22 cellular contexts compared by ENCODE assay signal in the genomic region with DNA sequence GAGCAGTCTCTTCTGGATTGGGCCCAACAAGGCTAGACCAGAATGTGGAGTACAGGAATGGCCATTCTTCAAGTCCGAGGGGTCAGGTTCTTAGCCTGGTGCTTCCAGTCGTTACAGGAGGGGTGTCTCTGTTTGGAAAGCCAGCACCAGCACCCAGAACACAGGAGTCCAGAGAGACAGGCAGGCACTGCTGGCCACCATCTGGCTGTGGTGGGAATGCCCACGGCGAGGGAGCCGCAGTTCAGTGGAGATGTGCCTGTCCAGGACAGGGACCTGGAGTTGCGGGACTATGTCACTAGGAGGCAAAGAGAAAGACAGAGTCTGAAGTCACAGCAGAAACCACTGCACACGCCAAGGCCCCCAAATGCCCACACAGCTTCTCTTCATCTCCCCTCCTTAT. TPM values are rescaled to one million over a fixed set of nuclear protein-coding genes. Genes with fewer than 3 reads are reported as not detected.
DNase-seq lines count a peak whose midpoint lies in the region; ATAC-seq, FAIRE-seq and TF ChIP-seq lines count a peak whose summit lies in the region.
"Had no signal": no experiment of that assay in that cellular context is flagged by ENCODE, and none has a peak within 500 bp of the region (broad histone marks: within the 10 kb centered on the region; RNA-seq: fewer than 3 reads in every experiment).

No MANE protein-coding gene starts in this region.

- no peaks in the 10 kb centered on the region for H3F3A ChIP-seq in SK-N-SH (replicated peaks; ENCODE audit: insufficient read depth)

- H3K79me2 ChIP-seq in HCT116 (ENCODE audit: insufficient read depth, low read length), result no peaks in the 10 kb centered on the region
- no peaks in the 10 kb centered on the region for H3K79me2 ChIP-seq in K562 (ENCODE audit: control insufficient read depth, insufficient read depth, low read length)
- no peaks in the 10 kb centered on the region for H3K79me2 ChIP-seq in SK-N-SH (ENCODE audit: insufficient read depth)

- H2AFZ ChIP-seq in HCT116 (ENCODE audit: low read depth, low read length, poor library complexity, severe bottlenecking), result no peak overlapping the region
- no peak overlapping the region for H2AFZ ChIP-seq in K562 (ENCODE audit: low read depth, low read length)
- H2AFZ ChIP-seq in SK-N-SH (ENCODE audit: low read depth), result no peak overlapping the region

- RAD21 ChIA-PET in HCT116 (lab: Charles Lee; ENCODE audit: low non-redundant PET in 1 of 2, low total read pairs in 2 of 2, uncharacterized antibody in 2 of 2, unreplicated experiment in 2 of 2), result no interaction called here

- no peak for TF ChIP-seq EP300 in K562 (IDR thresholded peaks at IDR 0.05; ENCODE audit: low read length)
- TF ChIP-seq EP300 in SK-N-SH (IDR thresholded peaks at IDR 0.05; ENCODE audit: borderline replicate concordance in 1 of 2, low read depth in 1 of 2, low read length in 1 of 2), result no peak

- H3K27ac Mint-ChIP-seq in activated naive CD8-positive, alpha-beta T cell, result peak overlapping the region; percentile 61
- H3K27ac Mint-ChIP-seq in activated naive CD8-positive, alpha-beta T cell treated with anti-CD3 and anti-CD28 coated beads, Interleukin-2, amount 50 U/mL, for 24 hours, result no peak overlapping the region
- H3K27ac Mint-ChIP-seq in osteocyte (ENCODE audit: unreplicated experiment), result no peak overlapping the region

- H3K4me3 ChIP-seq in HCT116 (replicated peaks in 1 of 2; ENCODE audit: low read depth in 1 of 2, low read length in 2 of 2) (no peak overlapping the region), K562 (no peak overlapping the region), WERI-Rb-1 (ENCODE audit: low read depth, low read length) (no peak overlapping the region), SK-N-SH (ENCODE audit: low read depth in 2 of 2, low read length in 1 of 2) (no peak overlapping the region)
- H3K4me3 ChIP-seq: MG63 had no signal

- TF ChIP-seq RAD21 in HCT116 (IDR thresholded peaks at IDR 0.05; ENCODE audit: low read depth) (no peak), K562 (CRISPR knock-in tag; conservative IDR thresholded peaks at IDR 0.05 in 1 of 2, IDR thresholded peaks at IDR 0.05 in 1 of 2) (no peak), SK-N-SH (IDR thresholded peaks at IDR 0.05; ENCODE audit: low read length) (no peak)

- FAIRE-seq in K562 (lab: Jason Lieb, UNC), result no peak
- FAIRE-seq: GM19239, H1 had no signal

- intact Hi-C loops in HCT116 (cut with micrococcal nuclease) (no loop called here), K562 (cut with micrococcal nuclease) (no loop called here)

- H3K4me1 ChIP-seq in HCT116 (ENCODE audit: control insufficient read depth in 1 of 2, insufficient read depth in 2 of 2, low read length in 2 of 2) (no peaks in the 10 kb centered on the region), K562 (replicated peaks in 1 of 2; ENCODE audit: control insufficient read depth in 2 of 2, insufficient read depth in 2 of 2, low read length in 2 of 2) (peaks cover 0 to 3% of the 10 kb centered on the region in 2 experiments; a peak in 1 of 5 replicates), SK-N-SH (ENCODE audit: control insufficient read depth in 1 of 2, insufficient read depth in 2 of 2, low read depth in 1 of 2, low read length in 1 of 2) (no peaks in the 10 kb centered on the region)

- H3K9me2 ChIP-seq in HCT116 (ENCODE audit: insufficient read depth) (no peaks in the 10 kb centered on the region), SK-N-SH (no peaks in the 10 kb centered on the region)

- POLR2A ChIA-PET in HCT116 (lab: Charles Lee) (no interaction called here), K562 (lab: Yijun Ruan, JAX) (no interaction called here), SK-N-SH (lab: Yijun Ruan, JAX) (no interaction called here)

- in situ Hi-C loops in K562 (cut with MboI), result no loop called here

- H3K36me3 Mint-ChIP-seq in activated naive CD8-positive, alpha-beta T cell, result peaks cover 18% of the 10 kb centered on the region
- H3K36me3 Mint-ChIP-seq in activated naive CD8-positive, alpha-beta T cell treated with anti-CD3 and anti-CD28 coated beads, Interleukin-2, amount 50 U/mL, for 24 hours (ENCODE audit: low read depth), result peaks cover 30% of the 10 kb centered on the region
- H3K36me3 Mint-ChIP-seq in osteocyte (ENCODE audit: unreplicated experiment), result no peaks in the 10 kb centered on the region

- TF ChIP-seq POLR2A in HCT116 (IDR thresholded peaks at IDR 0.05; ENCODE audit: borderline replicate concordance, extremely low read depth, insufficient read depth, insufficient read length) (no peak), K562 (conservative IDR thresholded peaks at IDR 0.05) (no peak)

- peaks cover 68% of the 10 kb centered on the region for H3K4me1 Mint-ChIP-seq in activated naive CD8-positive, alpha-beta T cell (ENCODE audit: low read depth)
- H3K4me1 Mint-ChIP-seq in activated naive CD8-positive, alpha-beta T cell treated with anti-CD3 and anti-CD28 coated beads, Interleukin-2, amount 50 U/mL, for 24 hours, result peaks cover 35% of the 10 kb centered on the region
- H3K4me1 Mint-ChIP-seq in osteocyte (ENCODE audit: unreplicated experiment), result no peaks in the 10 kb centered on the region

- WGBS in K562 (ENCODE audit: insufficient coverage, low coverage, missing lambda C conversion rate), result 3% methylated on average over 7 of the region's 7 CpGs
- 41% methylated on average over 7 of the region's 7 CpGs for WGBS in SK-N-SH (ENCODE audit: low lambda C conversion rate)

- H3K27me3 ChIP-seq in HCT116 (ENCODE audit: insufficient read depth, low read length) (no peaks in the 10 kb centered on the region), K562 (ENCODE audit: control insufficient read depth in 2 of 2, insufficient read depth in 2 of 2, low read length in 2 of 2) (peaks cover 2 to 29% of the 10 kb centered on the region in 2 experiments; a peak in 4 of 5 replicates), WERI-Rb-1 (ENCODE audit: insufficient read depth, low read depth, severe bottlenecking) (no peaks in the 10 kb centered on the region), SK-N-SH (ENCODE audit: insufficient read depth) (peaks cover 18% of the 10 kb centered on the region; the same call in 1 of the 2 replicates)
- H3K27me3 ChIP-seq: MG63 had no signal

- H4K20me1 ChIP-seq in HCT116 (ENCODE audit: insufficient read depth) (no peaks in the 10 kb centered on the region), K562 (replicated peaks; ENCODE audit: control insufficient read depth, insufficient read depth, low read length) (no peaks in the 10 kb centered on the region), SK-N-SH (ENCODE audit: insufficient read depth) (no peaks in the 10 kb centered on the region)

- no peaks in the 10 kb centered on the region for H3K27me3 Mint-ChIP-seq in activated naive CD8-positive, alpha-beta T cell
- H3K27me3 Mint-ChIP-seq in activated naive CD8-positive, alpha-beta T cell treated with anti-CD3 and anti-CD28 coated beads, Interleukin-2, amount 50 U/mL, for 24 hours, result no peaks in the 10 kb centered on the region
- peaks cover 15% of the 10 kb centered on the region for H3K27me3 Mint-ChIP-seq in osteocyte (ENCODE audit: unreplicated experiment)

- H3K9me1 ChIP-seq in K562 (ENCODE audit: control insufficient read depth, insufficient read depth, low read length), result no peaks in the 10 kb centered on the region

- H3K9ac ChIP-seq in HCT116 (ENCODE audit: low read length) (no peak overlapping the region), K562 (ENCODE audit: insufficient read depth in 1 of 2, low read depth in 2 of 2, low read length in 2 of 2) (no peak overlapping the region), SK-N-SH (no peak overlapping the region)

- H3K4me3 Mint-ChIP-seq in activated naive CD8-positive, alpha-beta T cell, result no peak overlapping the region
- H3K4me3 Mint-ChIP-seq in activated naive CD8-positive, alpha-beta T cell treated with anti-CD3 and anti-CD28 coated beads, Interleukin-2, amount 50 U/mL, for 24 hours, result no peak overlapping the region
- H3K4me3 Mint-ChIP-seq in osteocyte (ENCODE audit: unreplicated experiment), result no peak overlapping the region

- H3K9me3 ChIP-seq in HCT116 (ENCODE audit: control insufficient read depth in 1 of 2, insufficient read depth in 1 of 2, low read depth in 1 of 2, low read length in 2 of 2), result no peaks in the 10 kb centered on the region
- no peaks in the 10 kb centered on the region for H3K9me3 ChIP-seq in K562 (replicated peaks; ENCODE audit: control insufficient read depth, insufficient read depth, low read depth, low read length)
- H3K9me3 ChIP-seq in WERI-Rb-1 (ENCODE audit: severe bottlenecking), result no peaks in the 10 kb centered on the region
- H3K9me3 ChIP-seq in SK-N-SH, result no peaks in the 10 kb centered on the region
- H3K9me3 ChIP-seq: MG63 had no signal

- TF ChIP-seq CTCF in HCT116 (IDR thresholded peaks at IDR 0.05 in 2 of 3, conservative IDR thresholded peaks at IDR 0.05 in 1 of 3; ENCODE audit: borderline replicate concordance in 1 of 3, insufficient read depth in 1 of 3, low read depth in 2 of 3, low read length in 2 of 3) (no peak), K562 (IDR thresholded peaks at IDR 0.05 in 2 of 3, conservative IDR thresholded peaks at IDR 0.05 in 1 of 3; ENCODE audit: insufficient read depth in 2 of 3, low read depth in 1 of 3, low read length in 3 of 3) (no peak), osteocyte (IDR thresholded peaks at IDR 0.05) (no peak), WERI-Rb-1 (IDR thresholded peaks at IDR 0.05; ENCODE audit: low read depth, low read length) (no peak), SK-N-SH (IDR thresholded peaks at IDR 0.05) (no peak)

- H3K36me3 ChIP-seq in HCT116 (ENCODE audit: control insufficient read depth in 1 of 2, insufficient read depth in 2 of 2, low read length in 2 of 2) (no peaks in the 10 kb centered on the region), K562 (ENCODE audit: control insufficient read depth, insufficient read depth, low read length) (no peaks in the 10 kb centered on the region), WERI-Rb-1 (no peaks in the 10 kb centered on the region), SK-N-SH (replicated peaks in 1 of 2; ENCODE audit: control insufficient read depth in 1 of 2, insufficient read depth in 2 of 2, low read length in 1 of 2) (no peaks in the 10 kb centered on the region)
- H3K36me3 ChIP-seq: MG63 had no signal

- H3K27ac ChIP-seq in HCT116 (ENCODE audit: low read depth, low read length) (no peak overlapping the region), K562 (ENCODE audit: extremely low read depth, low read depth, low read length) (no peak overlapping the region), WERI-Rb-1 (no peak overlapping the region), SK-N-SH (ENCODE audit: low read depth in 2 of 2, low read length in 1 of 2) (no peak overlapping the region)
- H3K27ac ChIP-seq: C4-2B had no signal

- BruUV-seq in HCT116 (replicated peaks; lab: Mats Ljungman, UMichigan) (no TSS peak), K562 (replicated peaks; lab: Mats Ljungman, UMichigan) (no TSS peak)

- CTCF ChIA-PET in HCT116 (lab: Charles Lee) (no interaction called here), K562 (lab: Yijun Ruan, JAX; ENCODE audit: low intra/inter-chr PET ratio) (no interaction called here), SK-N-SH (lab: Yijun Ruan, JAX) (interaction anchor here (0.9 kb wide), 1 partner anchor 963 kb away, joined by 3 read pairs; no protein-coding TSS in a partner anchor)

- ATAC-seq in activated naive CD8-positive, alpha-beta T cell treated with anti-CD3 and anti-CD28 coated beads, Interleukin-2, amount 50 U/mL, for 24 hours, result no peak
- ATAC-seq in HCT116 (peak; percentile 34; the same call in 1 of the 2 replicates), K562 (peak; percentile 66)
- ATAC-seq: Right ventricle myocardium inferior had no signal

- H3K4me2 ChIP-seq in HCT116 (ENCODE audit: low read length) (no peak overlapping the region), K562 (ENCODE audit: insufficient read depth, low read length) (no peak overlapping the region), SK-N-SH (no peak overlapping the region)

- no peak for DNase-seq in activated naive CD8-positive, alpha-beta T cell treated with anti-CD3 and anti-CD28 coated beads, Interleukin-2, amount 50 U/mL, for 24 hours
- DNase-seq in HCT116 (ENCODE audit: low read depth, low spot score) (no peak), K562 (ENCODE audit: extremely low read depth in 1 of 4, low spot score in 3 of 4) (no peak), osteocyte (ENCODE audit: extremely low spot score, unreplicated experiment) (peak; percentile 80), NCI-H524 (lab: John Stamatoyannopoulos, UW) (no peak), WERI-Rb-1 (no peak), SK-N-SH (no peak)
- DNase-seq: 8988T; EL; GF-D8; MG63; NCI-H1417; NCI-H1694 treated with DMSO at 0.1 percent for 48 hours; NCI-H2107; NCI-H510A; NCI-H774; NK-92 treated with Interleukin-12 subunit alpha and Interleukin-12 subunit beta, amount 100 ng/mL, for 24 hours had no signal

- no peaks in the 10 kb centered on the region for H3K9me3 Mint-ChIP-seq in activated naive CD8-positive, alpha-beta T cell (ENCODE audit: low read depth)
- H3K9me3 Mint-ChIP-seq in activated naive CD8-positive, alpha-beta T cell treated with anti-CD3 and anti-CD28 coated beads, Interleukin-2, amount 50 U/mL, for 24 hours, result no peaks in the 10 kb centered on the region
- no peaks in the 10 kb centered on the region for H3K9me3 Mint-ChIP-seq in osteocyte (ENCODE audit: unreplicated experiment)

RNA-seq across cellular contexts. Expression of a gene that starts 59.1 kb away (rescaled TPM):
- total RNA-seq in HCT116 (2021; ENCODE audit: unreplicated experiment), result 4.6 TPM
- 3.1 and 4.9 TPM in 2 replicates for polyA plus RNA-seq in HCT116 (2012)
- 0.42 TPM in 1 of 2 replicates, not detected in the other for total RNA-seq in K562 (2011; cell fraction: chromatin; rRNA removed; ENCODE audit: low replicate concordance)
- total RNA-seq in K562 (2011; cell fraction: nucleolus; rRNA removed), result 0.17 and 0.79 TPM in 2 replicates
- 0.44 and 0.53 TPM in 2 replicates for total RNA-seq in K562 (2011; cell fraction: nucleoplasm; rRNA removed)
- total RNA-seq in K562 (2014; rRNA removed), result 0.12 and 0.18 TPM in 2 replicates
- total RNA-seq in K562 (2014; rRNA removed; fragmentation: Illumina TruSeq; extraction: Trizol), result 0.16 and 0.25 TPM in 2 replicates
- 0.36 TPM in 1 of 2 replicates, not detected in the other for total RNA-seq in K562 (2015; rRNA removed; fragmentation: Illumina TruSeq; extraction: Trizol)
- total RNA-seq in K562 (2021), result 0.31 and 0.33 TPM in 2 replicates
- 0.14 and 0.45 TPM in 2 replicates for polyA plus RNA-seq in K562 (2011; rRNA removed)
- polyA plus RNA-seq in K562 (2011; cell fraction: cytosol; rRNA removed), result 0.41 and 0.49 TPM in 2 replicates
- 0.36 TPM in 1 of 2 replicates, not detected in the other for polyA plus RNA-seq in K562 (2011; cell fraction: nucleus; rRNA removed)
- polyA plus RNA-seq in K562 (2012), result 0.25 and 0.47 TPM in 2 replicates
- polyA plus RNA-seq in K562 (2014; fragmentation: Illumina TruSeq; extraction: Trizol), result 0.07 TPM in 1 of 2 replicates, not detected in the other
- under 1 TPM; 0.08 to 0.38 TPM for polyA plus RNA-seq in K562 (2014; fragmentation: Nextera tagmentation; extraction: Ambion mirVana)
- polyA plus RNA-seq in K562 (2014; rRNA removed), result 0.09 TPM in 1 of 2 replicates, not detected in the other
- polyA minus RNA-seq in K562 (2011; rRNA and poly(A)+ RNA removed), result 0.42 and 0.95 TPM in 2 replicates
- 0.48 TPM in 1 of 2 replicates, not detected in the other for polyA minus RNA-seq in K562 (2011; cell fraction: cytosol; rRNA and poly(A)+ RNA removed)
- 0.11 and 0.54 TPM in 2 replicates for polyA minus RNA-seq in K562 (2011; cell fraction: nucleus; rRNA and poly(A)+ RNA removed)
- 0.21 and 0.99 TPM in 2 replicates for total RNA-seq in osteocyte
- polyA plus RNA-seq in SK-N-SH (2012; rRNA removed), result 3.0 and 3.8 TPM in 2 replicates
- 2.4 and 3.6 TPM in 2 replicates for polyA plus RNA-seq in SK-N-SH (2012; cell fraction: cytosol; rRNA removed)
- polyA plus RNA-seq in SK-N-SH (2012; cell fraction: nucleus; rRNA removed), result 2.2 TPM in 2 replicates
